31 cellular contexts compared by ENCODE assay signal in genomic region chr1:152413909-152414308, GRCh38. TPM values are rescaled to one million over a fixed set of nuclear protein-coding genes. Genes with fewer than 3 reads are reported as not detected.
"Had no signal": no experiment of that assay in that cellular context is flagged by ENCODE, and none has a peak within 500 bp of the region (broad histone marks: within the 10 kb centered on the region; RNA-seq: fewer than 3 reads in every experiment).

CRNN (minus strand) TSS chr1:152414263; CDS start chr1:152412233, 2,030 bp downstream.

- ATAC-seq: activated CD4-positive, CD25-positive, alpha-beta regulatory T cell treated with anti-CD3 and anti-CD28 coated beads, Interleukin-2, amount 50 U/mL, for 24 hours; activated CD8-positive, alpha-beta T cell treated with anti-CD3 and anti-CD28 coated beads for 36 hours; activated T-cell treated with anti-CD3 and anti-CD28 coated beads, Interleukin-2, amount 50 U/mL, for 4 hours; activated T-helper 17 cell treated with anti-CD3 and anti-CD28 coated beads, Interleukin-2, amount 50 U/mL, for 72 hours; effector memory CD8-positive, alpha-beta T cell; foreskin keratinocyte; gastrocnemius medialis; T-cell had no signal

- H3K9me3 ChIP-seq: gastrocnemius medialis had no signal

- H3K36me3 ChIP-seq: brain microvascular endothelial cell, gastrocnemius medialis, WERI-Rb-1 had no signal

- H3K4me3 ChIP-seq: gastrocnemius medialis had no signal

- H3K4me1 ChIP-seq: foreskin keratinocyte, gastrocnemius medialis had no signal

- DNase-seq: activated B cell treated with CpG ODN at 0.5 μM for 24 hours; activated CD4-positive, alpha-beta T cell treated with anti-CD3 and anti-CD28 coated beads for 48 hours; activated CD4-positive, alpha-beta T cell treated with anti-CD3 and anti-CD28 coated beads, Interleukin-2, amount 50 U/mL, for 1 hour; activated CD4-positive, alpha-beta T cell treated with anti-CD3 and anti-CD28 coated beads, Interleukin-2, amount 50 U/mL, for 48 hours; activated CD8-positive, alpha-beta memory T cell treated with anti-CD3 and anti-CD28 coated beads for 24 hours; activated CD8-positive, alpha-beta T cell treated with anti-CD3 and anti-CD28 coated beads for 36 hours; activated effector memory CD4-positive, alpha-beta T cell treated with Interleukin-2 at 50 U/mL for 16 hours; activated gamma-delta T cell treated with Interleukin-2 at 50 U/mL for 16 hours; activated naive CD4-positive, alpha-beta T cell treated with anti-CD3 and anti-CD28 coated beads, Interleukin-2, amount 50 U/mL, for 16 hours; activated naive CD4-positive, alpha-beta T cell treated with Interleukin-2 at 50 U/mL for 16 hours; activated T-cell treated with anti-CD3 and anti-CD28 coated beads, Interleukin-2, amount 50 U/mL, for 4 hours; amniotic stem cell; anterior cingulate cortex; brain microvascular endothelial cell; cortex of kidney; dermis blood vessel endothelial cell; effector CD4-positive, alpha-beta T cell; effector memory CD8-positive, alpha-beta T cell; erythroblast; foreskin keratinocyte; gastrocnemius medialis; glutamatergic neuron; SW 1271; T-cell; T1000; WERI-Rb-1 had no signal

- H3K27ac ChIP-seq: brain microvascular endothelial cell, foreskin keratinocyte, gastrocnemius medialis, WERI-Rb-1 had no signal

- H3K27me3 ChIP-seq: brain microvascular endothelial cell, foreskin keratinocyte, gastrocnemius medialis had no signal

RNA-seq across cellular contexts. Expression of gene CRNN, which starts in this region (rescaled TPM):
- total RNA-seq: activated B cell treated with CpG ODN at 0.5 μM for 24 hours; activated CD8-positive, alpha-beta T cell treated with anti-CD3 and anti-CD28 coated beads for 36 hours; activated T-cell treated with anti-CD3 and anti-CD28 coated beads, Interleukin-2, amount 50 U/mL, for 4 hours; activated T-helper 17 cell treated with anti-CD3 and anti-CD28 coated beads, Interleukin-2, amount 50 U/mL, for 72 hours; astrocyte; cardiac septum; cerebellum; dermis blood vessel endothelial cell; foreskin keratinocyte; gastrocnemius medialis; T-cell had no signal
- polyA plus RNA-seq: foreskin keratinocyte had no signal
